Comparison of ENCODE assay signal across 10 cellular contexts in genomic region chr1:227192163-227192562, GRCh38.
A peak's percentile ranks its signal among the peaks of the same experiment; 100 is the strongest.
DNase-seq lines count a peak whose midpoint lies in the region; ATAC-seq lines count a peak whose summit lies in the region.
"Had no signal": no experiment of that assay in that cellular context is flagged by ENCODE, and none has a peak within 500 bp of the region (broad histone marks: within the 10 kb centered on the region; RNA-seq: fewer than 3 reads in every experiment).

No MANE protein-coding gene starts in this region.

- no peak overlapping the region for H3K4me3 Mint-ChIP-seq in activated CD4-positive, alpha-beta T cell treated with anti-CD3 and anti-CD28 coated beads for 36 hours
- no peak overlapping the region for H3K4me3 Mint-ChIP-seq in T-helper 2 cell treated with Interferon-gamma antibody and Interleukin-4, amounts not matched to agents 5 μg/mL and 100 μg/mL, for 36 hours
- H3K4me3 Mint-ChIP-seq: activated B cell treated with CpG ODN at 0.5 μM for 24 hours; CD4-positive, CD25-positive, alpha-beta regulatory T cell had no signal

- peak; percentile 66 for DNase-seq in activated CD4-positive, alpha-beta T cell treated with anti-CD3 and anti-CD28 coated beads for 36 hours
- no peak for DNase-seq in activated CD4-positive, alpha-beta T cell treated with anti-CD3 and anti-CD28 coated beads, Interleukin-2, amount 50 U/mL, for 1 hour
- DNase-seq in T-helper 2 cell treated with Interferon-gamma antibody and Interleukin-4, amounts not matched to agents 5 μg/mL and 100 μg/mL, for 36 hours (ENCODE audit: low spot score), result peak; percentile 45
- DNase-seq in left ventricle myocardium superior (no peak), NCI-H82 (lab: John Stamatoyannopoulos, UW) (no peak), NCI-H146 treated with DMSO at 0.1 percent for 48 hours (lab: John Stamatoyannopoulos, UW; ENCODE audit: unreplicated experiment) (no peak)
- DNase-seq in stimulated activated naive CD8-positive, alpha-beta T cell treated with anti-CD3 and anti-CD28 coated beads, Interleukin-15, Interleukin-2, amounts not matched to agents 100 U/mL and 50 U/mL, for 24 hours, result peak; percentile 5
- DNase-seq: activated B cell treated with CpG ODN at 0.5 μM for 24 hours had no signal

- POLR2A ChIA-PET in activated CD4-positive, alpha-beta T cell treated with anti-CD3 and anti-CD28 coated beads for 36 hours (lab: Charles Lee), result no interaction called here

- no peaks in the 10 kb centered on the region for H3K9me3 Mint-ChIP-seq in activated CD4-positive, alpha-beta T cell treated with anti-CD3 and anti-CD28 coated beads for 36 hours (ENCODE audit: low read depth)
- no peaks in the 10 kb centered on the region for H3K9me3 Mint-ChIP-seq in T-helper 2 cell treated with Interferon-gamma antibody and Interleukin-4, amounts not matched to agents 5 μg/mL and 100 μg/mL, for 36 hours
- H3K9me3 Mint-ChIP-seq: activated B cell treated with CpG ODN at 0.5 μM for 24 hours; CD4-positive, CD25-positive, alpha-beta regulatory T cell had no signal

- intact Hi-C loops in activated CD4-positive, alpha-beta T cell treated with anti-CD3 and anti-CD28 coated beads for 36 hours (cut with DNase I, micrococcal nuclease), result no loop called here
- intact Hi-C loops in left ventricle myocardium superior (cut with micrococcal nuclease), result no loop called here

- CTCF ChIA-PET in activated CD4-positive, alpha-beta T cell treated with anti-CD3 and anti-CD28 coated beads for 36 hours (lab: Charles Lee), result interaction anchor here (0.7 to 1.0 kb wide), 2 partner anchors 9 to 661 kb away, joined by 3 read pairs; no protein-coding TSS in a partner anchor

- no peak overlapping the region for H3K27ac Mint-ChIP-seq in activated CD4-positive, alpha-beta T cell treated with anti-CD3 and anti-CD28 coated beads for 36 hours
- H3K27ac Mint-ChIP-seq in T-helper 2 cell treated with Interferon-gamma antibody and Interleukin-4, amounts not matched to agents 5 μg/mL and 100 μg/mL, for 36 hours, result no peak overlapping the region
- H3K27ac Mint-ChIP-seq: activated B cell treated with CpG ODN at 0.5 μM for 24 hours; CD4-positive, CD25-positive, alpha-beta regulatory T cell had no signal

- peaks cover 7% of the 10 kb centered on the region for H3K27me3 Mint-ChIP-seq in activated CD4-positive, alpha-beta T cell treated with anti-CD3 and anti-CD28 coated beads for 36 hours
- peaks cover 14% of the 10 kb centered on the region for H3K27me3 Mint-ChIP-seq in T-helper 2 cell treated with Interferon-gamma antibody and Interleukin-4, amounts not matched to agents 5 μg/mL and 100 μg/mL, for 36 hours (ENCODE audit: low read depth)

- H3K36me3 Mint-ChIP-seq in activated CD4-positive, alpha-beta T cell treated with anti-CD3 and anti-CD28 coated beads for 36 hours (ENCODE audit: low read depth), result no peaks in the 10 kb centered on the region
- H3K36me3 Mint-ChIP-seq in T-helper 2 cell treated with Interferon-gamma antibody and Interleukin-4, amounts not matched to agents 5 μg/mL and 100 μg/mL, for 36 hours (ENCODE audit: low read depth), result no peaks in the 10 kb centered on the region
- H3K36me3 Mint-ChIP-seq: CD4-positive, CD25-positive, alpha-beta regulatory T cell had no signal

- peaks cover 7% of the 10 kb centered on the region for H3K4me1 Mint-ChIP-seq in activated CD4-positive, alpha-beta T cell treated with anti-CD3 and anti-CD28 coated beads for 36 hours
- H3K4me1 Mint-ChIP-seq in T-helper 2 cell treated with Interferon-gamma antibody and Interleukin-4, amounts not matched to agents 5 μg/mL and 100 μg/mL, for 36 hours (ENCODE audit: low read depth), result peaks cover 9% of the 10 kb centered on the region
- H3K4me1 Mint-ChIP-seq: activated B cell treated with CpG ODN at 0.5 μM for 24 hours had no signal

- ATAC-seq in activated CD4-positive, alpha-beta T cell treated with anti-CD3 and anti-CD28 coated beads for 36 hours, result peak; percentile 94
- ATAC-seq in HG02840 (IDR thresholded peaks at IDR 0.05; ENCODE audit: low FRiP score, unreplicated experiment) (peak; percentile 65), left ventricle myocardium superior (peak; percentile 36)
- ATAC-seq in stimulated activated naive CD8-positive, alpha-beta T cell treated with anti-CD3 and anti-CD28 coated beads, Interleukin-15, Interleukin-2, amounts not matched to agents 100 U/mL and 50 U/mL, for 24 hours, result peak; percentile 49

Comparison
In these comparisons a context has a peak if more than half of its experiments do, and no peak if none do; other contexts are left out.
1. DNase-seq: peak in activated CD4-positive, alpha-beta T cell treated with anti-CD3 and anti-CD28 coated beads for 36 hours (single experiment), T-helper 2 cell treated with Interferon-gamma antibody and Interleukin-4, amounts not matched to agents 5 μg/mL and 100 μg/mL, for 36 hours (single experiment) and stimulated activated naive CD8-positive, alpha-beta T cell treated with anti-CD3 and anti-CD28 coated beads, Interleukin-15, Interleukin-2, amounts not matched to agents 100 U/mL and 50 U/mL, for 24 hours (single experiment); none in activated CD4-positive, alpha-beta T cell treated with anti-CD3 and anti-CD28 coated beads, Interleukin-2, amount 50 U/mL, for 1 hour (single experiment), left ventricle myocardium superior (single experiment), NCI-H82 (single experiment) and NCI-H146 treated with DMSO at 0.1 percent for 48 hours (single experiment).
2. ATAC-seq: peak in every context shown above with its lines; median percentile 94 in activated CD4-positive, alpha-beta T cell treated with anti-CD3 and anti-CD28 coated beads for 36 hours; 65 in HG02840; 49 in stimulated activated naive CD8-positive, alpha-beta T cell treated with anti-CD3 and anti-CD28 coated beads, Interleukin-15, Interleukin-2, amounts not matched to agents 100 U/mL and 50 U/mL, for 24 hours; 36 in left ventricle myocardium superior.